Comparison of ENCODE assay signal across 15 cellular contexts in genomic region chr14:104362761-104363605, GRCh38.
"Had no signal": no experiment of that assay in that cellular context is flagged by ENCODE, and none has a peak within 500 bp of the region (broad histone marks: within the 10 kb centered on the region; RNA-seq: fewer than 3 reads in every experiment).

No MANE protein-coding gene starts in this region.

- H3K9me3 Mint-ChIP-seq: activated T-helper 2 cell treated with anti-CD3 and anti-CD28 coated beads, Interferon-gamma antibody, Interleukin-2, Interleukin-4, amounts not matched to agents 10 μg/mL and 5 μg/mL and 100 μg/mL, durations not matched to agents 14 hours and 24 hours and 36 hours; natural killer cell treated with Interleukin-12 subunit alpha and Interleukin-12 subunit beta and Interleukin-15 and Interleukin-18, amount 100 ng/mL, for 72 hours had no signal

- H2AFZ ChIP-seq: parathyroid adenoma had no signal

- H3K27me3 ChIP-seq: ascending aorta, vagina had no signal

- H3K79me2 ChIP-seq: parathyroid adenoma had no signal

- H3K9ac ChIP-seq: parathyroid adenoma had no signal

- H3K4me3 ChIP-seq: ascending aorta, tibial artery, vagina had no signal

- H3K27me3 Mint-ChIP-seq: natural killer cell treated with Interleukin-12 subunit alpha and Interleukin-12 subunit beta and Interleukin-15 and Interleukin-18, amount 100 ng/mL, for 72 hours had no signal

- H3K27ac ChIP-seq: ascending aorta, parathyroid adenoma, tibial artery, vagina, WERI-Rb-1 had no signal

- H3K36me3 Mint-ChIP-seq: natural killer cell treated with Interleukin-12 subunit alpha and Interleukin-12 subunit beta and Interleukin-15 and Interleukin-18, amount 100 ng/mL, for 72 hours had no signal

- H3K9me3 ChIP-seq: ascending aorta, vagina had no signal

- H3K4me3 Mint-ChIP-seq: natural killer cell treated with Interleukin-12 subunit alpha and Interleukin-12 subunit beta and Interleukin-15 and Interleukin-18, amount 100 ng/mL, for 72 hours had no signal

- ATAC-seq: natural killer cell treated with Interleukin-12 subunit alpha and Interleukin-12 subunit beta and Interleukin-15 and Interleukin-18, amount 100 ng/mL, for 72 hours had no signal

- H3K36me3 ChIP-seq: ascending aorta, tibial artery, vagina, WERI-Rb-1 had no signal

- DNase-seq: activated CD4-positive, alpha-beta T cell treated with anti-CD3 and anti-CD28 coated beads, Interleukin-2, amount 50 U/mL, for 48 hours; activated T-cell treated with anti-CD3 and anti-CD28 coated beads for 4 hours; cortex of kidney; mesendoderm; stimulated activated CD4-positive, alpha-beta T cell treated with anti-CD3 and anti-CD28 coated beads, Interleukin-12 subunit alpha, Interleukin-12 subunit beta, amount 100 ng/mL, for 4 hours; stimulated activated CD4-positive, alpha-beta T cell treated with anti-CD3 and anti-CD28 coated beads, Interleukin-1b, Interleukin-23, amount 100 ng/mL, for 48 hours; stimulated activated CD8-positive, alpha-beta memory T cell treated with anti-CD3 and anti-CD28 coated beads, Interleukin-4, amount 100 ng/mL, for 48 hours; stimulated activated naive CD4-positive, alpha-beta T cell had no signal

- H3K4me1 ChIP-seq: ascending aorta, parathyroid adenoma, tibial artery, vagina had no signal
